In genomic region chr10:34345383-34345782, GRCh38 we compare ENCODE assay signal across 17 cellular contexts.
"Had no signal": no experiment of that assay in that cellular context is flagged by ENCODE, and none has a peak within 500 bp of the region (broad histone marks: within the 10 kb centered on the region; RNA-seq: fewer than 3 reads in every experiment).

No MANE protein-coding gene starts in this region.

- DNase-seq: effector memory CD4-positive, alpha-beta T cell; glutamatergic neuron; kidney; natural killer cell; stimulated activated CD4-positive, alpha-beta T cell treated with anti-CD3 and anti-CD28 coated beads, Interleukin-2, amount 100 ng/mL, for 48 hours; stimulated activated naive CD8-positive, alpha-beta T cell treated with anti-CD3 and anti-CD28 coated beads, Interleukin-15, Interleukin-2, amounts not matched to agents 100 U/mL and 50 U/mL, for 24 hours; thyroid gland; upper lobe of left lung; uterus had no signal

- ATAC-seq: gastroesophageal sphincter; left lobe of liver; natural killer cell; stimulated activated naive CD8-positive, alpha-beta T cell treated with anti-CD3 and anti-CD28 coated beads, Interleukin-15, Interleukin-2, amounts not matched to agents 100 U/mL and 50 U/mL, for 24 hours had no signal

- H3K27ac Mint-ChIP-seq: natural killer cell had no signal

- H3K36me3 ChIP-seq: right atrium auricular region, thyroid gland, upper lobe of left lung, uterus had no signal

- H3K27me3 ChIP-seq: esophagus muscularis mucosa, gastroesophageal sphincter, right atrium auricular region, suprapubic skin, thyroid gland, upper lobe of left lung, uterus had no signal

- H3K9me3 ChIP-seq: esophagus muscularis mucosa, gastroesophageal sphincter, right atrium auricular region, suprapubic skin, thyroid gland, upper lobe of left lung, uterus had no signal

- H3K4me2 ChIP-seq: smooth muscle cell had no signal

- H3K4me3 Mint-ChIP-seq: natural killer cell, neural crest cell had no signal

- H3K9me3 Mint-ChIP-seq: natural killer cell, neural crest cell had no signal

- H3K4me3 ChIP-seq: esophagus muscularis mucosa, gastroesophageal sphincter, right atrium auricular region, smooth muscle cell, suprapubic skin, thyroid gland, upper lobe of left lung, uterus had no signal

- H3K4me1 ChIP-seq: right atrium auricular region, thyroid gland had no signal

- H3K36me3 Mint-ChIP-seq: natural killer cell had no signal

- H3K27ac ChIP-seq: epithelial cell of prostate, esophagus muscularis mucosa, gastroesophageal sphincter, right atrium auricular region, suprapubic skin, thyroid gland, upper lobe of left lung, uterus had no signal
